Comparison of ENCODE assay signal across 15 cellular contexts in the genomic region with DNA sequence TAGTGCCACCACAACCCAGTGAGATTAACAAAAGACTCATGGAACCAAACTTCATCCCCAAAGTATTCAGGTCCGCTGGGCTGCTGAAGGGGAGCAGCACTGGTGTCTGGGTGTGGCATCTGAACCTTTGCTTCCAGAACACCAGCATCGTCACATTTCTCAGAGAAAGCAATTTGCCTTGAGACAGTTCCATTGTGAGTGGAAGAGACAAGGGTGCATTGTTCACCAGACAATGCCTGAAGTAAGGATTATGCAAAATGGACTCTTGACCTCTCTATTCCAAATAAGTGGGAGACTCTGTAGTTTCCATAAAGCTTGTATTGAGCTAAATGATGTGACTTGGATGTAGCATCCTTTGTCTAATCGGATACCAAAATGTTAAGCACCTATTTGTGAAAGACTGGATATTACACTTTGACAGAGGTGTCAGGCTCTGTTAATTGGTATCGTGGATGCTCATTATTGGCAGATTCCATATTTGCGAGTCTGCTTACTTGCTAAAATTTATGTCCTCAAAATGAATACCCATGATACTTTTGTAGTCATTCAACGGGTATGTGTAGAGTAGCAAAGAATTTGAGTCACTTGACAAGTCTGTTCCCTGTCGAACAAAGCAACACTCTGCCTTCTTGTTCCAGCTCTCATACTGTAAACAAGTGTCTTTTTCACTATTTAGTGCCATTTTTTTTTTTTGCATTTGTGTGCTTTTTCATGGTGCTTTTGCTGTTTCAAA.
"Had no signal": no experiment of that assay in that cellular context is flagged by ENCODE, and none has a peak within 500 bp of the region (broad histone marks: within the 10 kb centered on the region; RNA-seq: fewer than 3 reads in every experiment).

No MANE protein-coding gene starts in this region.

- H3K9me3 ChIP-seq: colonic mucosa, thoracic aorta, vagina had no signal

- H3K27ac Mint-ChIP-seq: activated CD4-positive, alpha-beta T cell treated with anti-CD3 and anti-CD28 coated beads for 36 hours; activated CD8-positive, alpha-beta T cell treated with anti-CD3 and anti-CD28 coated beads for 36 hours; activated naive CD8-positive, alpha-beta T cell treated with anti-CD3 and anti-CD28 coated beads for 36 hours; activated T-cell treated with anti-CD3 and anti-CD28 coated beads, Interleukin-2, amount 50 U/mL, for 72 hours; stimulated activated naive CD8-positive, alpha-beta T cell treated with anti-CD3 and anti-CD28 coated beads, Interleukin-15, Interleukin-2, amounts not matched to agents 100 ng/mL and 50 ng/mL, for 24 hours had no signal

- H3K9me3 Mint-ChIP-seq: activated CD8-positive, alpha-beta T cell treated with anti-CD3 and anti-CD28 coated beads for 36 hours; stimulated activated naive CD8-positive, alpha-beta T cell treated with anti-CD3 and anti-CD28 coated beads, Interleukin-15, Interleukin-2, amounts not matched to agents 100 ng/mL and 50 ng/mL, for 24 hours had no signal

- DNase-seq: activated CD4-positive, alpha-beta T cell treated with anti-CD3 and anti-CD28 coated beads for 36 hours; activated CD8-positive, alpha-beta memory T cell treated with anti-CD3 and anti-CD28 coated beads, Interleukin-2, amount 50 U/mL, for 4 hours; activated CD8-positive, alpha-beta T cell treated with anti-CD3 and anti-CD28 coated beads for 36 hours; activated gamma-delta T cell treated with Interleukin-2 at 50 U/mL for 16 hours; activated naive CD8-positive, alpha-beta T cell treated with anti-CD3 and anti-CD28 coated beads for 36 hours; activated T-cell treated with anti-CD3 and anti-CD28 coated beads, Interleukin-2, amount 50 U/mL, for 72 hours; colonic mucosa; heart right ventricle; stimulated activated CD4-positive, alpha-beta T cell treated with anti-CD3 and anti-CD28 coated beads, Interleukin-4, amount 100 ng/mL, for 24 hours; T1000; WERI-Rb-1 had no signal

- H3K27me3 Mint-ChIP-seq: activated CD4-positive, alpha-beta T cell treated with anti-CD3 and anti-CD28 coated beads for 36 hours; activated CD8-positive, alpha-beta T cell treated with anti-CD3 and anti-CD28 coated beads for 36 hours; activated naive CD8-positive, alpha-beta T cell treated with anti-CD3 and anti-CD28 coated beads for 36 hours; progenitor cell of endocrine pancreas; stimulated activated naive CD8-positive, alpha-beta T cell treated with anti-CD3 and anti-CD28 coated beads, Interleukin-15, Interleukin-2, amounts not matched to agents 100 ng/mL and 50 ng/mL, for 24 hours had no signal

- H3K36me3 ChIP-seq: colonic mucosa, thoracic aorta had no signal

- ATAC-seq: activated CD4-positive, alpha-beta T cell treated with anti-CD3 and anti-CD28 coated beads for 36 hours; activated CD8-positive, alpha-beta T cell treated with anti-CD3 and anti-CD28 coated beads for 36 hours; activated T-cell treated with anti-CD3 and anti-CD28 coated beads, Interleukin-2, amount 50 U/mL, for 72 hours; heart right ventricle had no signal

- H3K4me3 Mint-ChIP-seq: activated CD4-positive, alpha-beta T cell treated with anti-CD3 and anti-CD28 coated beads for 36 hours; activated CD8-positive, alpha-beta T cell treated with anti-CD3 and anti-CD28 coated beads for 36 hours; activated naive CD8-positive, alpha-beta T cell treated with anti-CD3 and anti-CD28 coated beads for 36 hours; activated T-cell treated with anti-CD3 and anti-CD28 coated beads, Interleukin-2, amount 50 U/mL, for 72 hours; stimulated activated naive CD8-positive, alpha-beta T cell treated with anti-CD3 and anti-CD28 coated beads, Interleukin-15, Interleukin-2, amounts not matched to agents 100 ng/mL and 50 ng/mL, for 24 hours had no signal

- H3K4me3 ChIP-seq: colonic mucosa, heart right ventricle, thoracic aorta, vagina had no signal

- H3K27me3 ChIP-seq: colonic mucosa, heart right ventricle, vagina had no signal

- H3K4me1 ChIP-seq: colonic mucosa, vagina had no signal
